In genomic region chr6:90186637-90187361, GRCh38 we compare ENCODE assay signal across 10 cellular contexts.
DNase-seq lines count a peak whose midpoint lies in the region; ATAC-seq, FAIRE-seq and TF ChIP-seq lines count a peak whose summit lies in the region.
"Had no signal": no experiment of that assay in that cellular context is flagged by ENCODE, and none has a peak within 500 bp of the region (broad histone marks: within the 10 kb centered on the region; RNA-seq: fewer than 3 reads in every experiment).

No MANE protein-coding gene starts in this region.

- H3K36me3 ChIP-seq in K562 (ENCODE audit: control insufficient read depth, insufficient read depth, low read length) (no peaks in the 10 kb centered on the region), spleen (no peaks in the 10 kb centered on the region)
- H3K36me3 ChIP-seq: stomach had no signal

- no peak for TF ChIP-seq EP300 in K562 (IDR thresholded peaks at IDR 0.05; ENCODE audit: low read length)

- no peaks in the 10 kb centered on the region for H3K9me3 Mint-ChIP-seq in activated T-cell treated with anti-CD3 and anti-CD28 coated beads, Interleukin-2, amount 50 U/mL, for 4 hours

- H3K4me3 Mint-ChIP-seq in activated T-cell treated with anti-CD3 and anti-CD28 coated beads, Interleukin-2, amount 50 U/mL, for 4 hours: peak overlapping the region; percentile 49

- H3K4me1 ChIP-seq in K562 (replicated peaks in 1 of 2; ENCODE audit: control insufficient read depth in 2 of 2, insufficient read depth in 2 of 2, low read length in 2 of 2) (peaks cover 0 to 33% of the 10 kb centered on the region in 2 experiments; a peak in 2 of 5 replicates), spleen (peaks cover 12 to 96% (median 59%) of the 10 kb centered on the region in 6 donors)

- POLR2A ChIA-PET in K562 (lab: Yijun Ruan, JAX): no interaction called here

- peaks cover 82% of the 10 kb centered on the region for H3K4me1 Mint-ChIP-seq in activated T-cell treated with anti-CD3 and anti-CD28 coated beads, Interleukin-2, amount 50 U/mL, for 4 hours (ENCODE audit: low read depth)

- no TSS peak for BruUV-seq in K562 (replicated peaks; lab: Mats Ljungman, UMichigan)

- no peaks in the 10 kb centered on the region for H4K20me1 ChIP-seq in K562 (replicated peaks; ENCODE audit: control insufficient read depth, insufficient read depth, low read length)

- H3K9ac ChIP-seq in K562 (ENCODE audit: insufficient read depth in 1 of 2, low read depth in 2 of 2, low read length in 2 of 2): no peak overlapping the region

- intact Hi-C loops in K562 (cut with micrococcal nuclease): loop anchor here (10.0 kb wide), 3 partner anchors 98 to 288 kb away; no protein-coding TSS in a partner anchor
- intact Hi-C loops in spleen (cut with DNase I; ENCODE audit: low total_unique reads): no loop called here

- H3K4me2 ChIP-seq in K562 (ENCODE audit: insufficient read depth, low read length): no peak overlapping the region

- no peak overlapping the region for H2AFZ ChIP-seq in K562 (ENCODE audit: low read depth, low read length)

- WGBS in K562 (ENCODE audit: insufficient coverage, low coverage, missing lambda C conversion rate): 24% methylated on average over 7 of the region's 7 CpGs
- 28 to 39% (median 37%) methylated on average over 7 of the region's 7 CpGs for WGBS in spleen, 5 donors

- TF ChIP-seq CTCF in K562 (IDR thresholded peaks at IDR 0.05 in 2 of 3, conservative IDR thresholded peaks at IDR 0.05 in 1 of 3; ENCODE audit: insufficient read depth in 2 of 3, low read depth in 1 of 3, low read length in 3 of 3) (no peak), spleen (IDR thresholded peaks at IDR 0.05 in 8 of 11, conservative IDR thresholded peaks at IDR 0.05 in 3 of 11) (no peak)

- no peaks in the 10 kb centered on the region for H3K27me3 Mint-ChIP-seq in activated T-cell treated with anti-CD3 and anti-CD28 coated beads, Interleukin-2, amount 50 U/mL, for 4 hours (ENCODE audit: low read depth)

- CTCF ChIA-PET in K562 (lab: Yijun Ruan, JAX; ENCODE audit: low intra/inter-chr PET ratio): no interaction called here

- no peak for DNase-seq in activated T-cell treated with anti-CD3 and anti-CD28 coated beads, Interleukin-2, amount 50 U/mL, for 4 hours
- no peak for DNase-seq in activated T-cell treated with anti-CD3 and anti-CD28 coated beads, Interleukin-2, amount 50 U/mL, for 1 hour
- DNase-seq in NCI-H69 (lab: John Stamatoyannopoulos, UW) (peak; percentile 40), K562 (ENCODE audit: extremely low read depth in 1 of 4, low spot score in 3 of 4) (no peak), spleen (no peak), NCI-H1048 (lab: John Stamatoyannopoulos, UW) (no peak)
- no peak for DNase-seq in stimulated activated CD4-positive, alpha-beta T cell treated with anti-CD3 and anti-CD28 coated beads, Interleukin-2, amount 100 ng/mL, for 24 hours
- DNase-seq: NCI-H82, stomach had no signal

- H3K4me3 ChIP-seq in K562: no peak overlapping the region
- peak overlapping the region in 1 of 8 donors; percentile 33 for H3K4me3 ChIP-seq in spleen
- H3K4me3 ChIP-seq: stomach had no signal

- no peaks in the 10 kb centered on the region for H3K9me1 ChIP-seq in K562 (ENCODE audit: control insufficient read depth, insufficient read depth, low read length)

- no peak overlapping the region for H3K27ac ChIP-seq in K562 (ENCODE audit: extremely low read depth, low read depth, low read length)
- peak overlapping the region; percentile 21 to 78 (median 65) for H3K27ac ChIP-seq in spleen
- H3K27ac ChIP-seq: stomach had no signal

- peak in 1 of 2 donors; percentile 12 for ATAC-seq in activated T-cell treated with anti-CD3 and anti-CD28 coated beads, Interleukin-2, amount 50 U/mL, for 4 hours
- ATAC-seq in K562 (no peak), HG03378 (IDR thresholded peaks at IDR 0.05; ENCODE audit: unreplicated experiment) (no peak)

- H3K36me3 Mint-ChIP-seq in activated T-cell treated with anti-CD3 and anti-CD28 coated beads, Interleukin-2, amount 50 U/mL, for 4 hours (ENCODE audit: insufficient read depth): peaks cover 24% of the 10 kb centered on the region

- H3K27me3 ChIP-seq in K562 (ENCODE audit: control insufficient read depth in 2 of 2, insufficient read depth in 2 of 2, low read length in 2 of 2) (no peaks in the 10 kb centered on the region), spleen (replicated peaks in 1 of 7) (no peaks in the 10 kb centered on the region)
- H3K27me3 ChIP-seq: stomach had no signal

- H3K9me3 ChIP-seq in K562 (replicated peaks; ENCODE audit: control insufficient read depth, insufficient read depth, low read depth, low read length) (no peaks in the 10 kb centered on the region), spleen (no peaks in the 10 kb centered on the region)
- H3K9me3 ChIP-seq: stomach had no signal

- no peak for TF ChIP-seq POLR2A in K562 (conservative IDR thresholded peaks at IDR 0.05)
- TF ChIP-seq POLR2A in spleen (IDR thresholded peaks at IDR 0.05): no peak

- no peak for TF ChIP-seq RAD21 in K562 (CRISPR knock-in tag; conservative IDR thresholded peaks at IDR 0.05 in 1 of 2, IDR thresholded peaks at IDR 0.05 in 1 of 2)

- no peaks in the 10 kb centered on the region for H3K79me2 ChIP-seq in K562 (ENCODE audit: control insufficient read depth, insufficient read depth, low read length)

- in situ Hi-C loops in K562 (cut with MboI): no loop called here

- no peak for FAIRE-seq in K562 (lab: Jason Lieb, UNC)

TF ChIP-seq in K562, 482 proteins besides CTCF, POLR2A, EP300 and RAD21:
- no peak for TF ChIP-seq ZNF165 (CRISPR knock-in tag; IDR thresholded peaks at IDR 0.05; ENCODE audit: borderline replicate concordance)
- 0 out of 2 replicates have a peak, but pooled peaks have one; percentile 38 for TF ChIP-seq CEBPB (tag; IDR thresholded peaks at IDR 0.05)
- 0 out of 2 replicates have a peak, but pooled peaks have one; percentile 13 for TF ChIP-seq CEBPG (CRISPR knock-in tag; IDR thresholded peaks at IDR 0.05)
- TF ChIP-seq CEBPG (tag; conservative IDR thresholded peaks at IDR 0.05 in 1 of 2, IDR thresholded peaks at IDR 0.05 in 1 of 2): peak in 1 of 2 experiments; percentile 51; a peak in 1 of 4 replicates
- no peak for TF ChIP-seq SREBF1 (IDR thresholded peaks at IDR 0.05; ENCODE audit: borderline replicate concordance, low read depth, low read length)
- TF ChIP-seq FOXP1 (CRISPR knock-in tag; IDR thresholded peaks at IDR 0.05): no peak
- TF ChIP-seq NUFIP1 (IDR thresholded peaks at IDR 0.05; ENCODE audit: partially characterized antibody): no peak
- no peak for TF ChIP-seq UBTF (IDR thresholded peaks at IDR 0.05; ENCODE audit: borderline replicate concordance in 1 of 2, low read depth in 2 of 2, low read length in 2 of 2)
